1 cellular context compared by ENCODE assay signal in genomic region chr2:170717991-170718589, GRCh38.
TF ChIP-seq lines count a peak whose summit lies in the region.

No MANE protein-coding gene starts in this region.

TF ChIP-seq in HepG2, 621 proteins besides CTCF, POLR2A, EP300 and RAD21 (continued from another document and continues in another):
- TF ChIP-seq THAP9 (CRISPR knock-in tag; IDR thresholded peaks at IDR 0.05; ENCODE audit: borderline replicate concordance) (no peak), GATA4 (IDR thresholded peaks at IDR 0.05; ENCODE audit: borderline replicate concordance, low read depth) (no peak), ZNF484 (CRISPR knock-in tag; IDR thresholded peaks at IDR 0.05; ENCODE audit: borderline replicate concordance, low read depth) (no peak), ZNF343 (CRISPR knock-in tag; IDR thresholded peaks at IDR 0.05) (no peak), GABPB1 (CRISPR knock-in tag; IDR thresholded peaks at IDR 0.05) (no peak), ZNF552 (CRISPR knock-in tag; IDR thresholded peaks at IDR 0.05; ENCODE audit: borderline replicate concordance) (no peak), TFE3 (CRISPR knock-in tag; IDR thresholded peaks at IDR 0.05) (no peak), ZNF20 (CRISPR knock-in tag; IDR thresholded peaks at IDR 0.05) (no peak), MTF1 (CRISPR knock-in tag; IDR thresholded peaks at IDR 0.05) (no peak), ZFP62 (CRISPR knock-in tag; IDR thresholded peaks at IDR 0.05) (no peak), PLSCR1 (CRISPR knock-in tag; IDR thresholded peaks at IDR 0.05; ENCODE audit: borderline replicate concordance) (no peak), TRAFD1 (CRISPR knock-in tag; IDR thresholded peaks at IDR 0.05; ENCODE audit: borderline replicate concordance) (no peak), ELF4 (CRISPR knock-in tag; IDR thresholded peaks at IDR 0.05; ENCODE audit: borderline replicate concordance) (no peak), ZNF207 (IDR thresholded peaks at IDR 0.05; ENCODE audit: borderline replicate concordance) (no peak), ZBTB7A (CRISPR knock-in tag; IDR thresholded peaks at IDR 0.05) (no peak), NKX3-1 (CRISPR knock-in tag; IDR thresholded peaks at IDR 0.05) (peak; percentile 46; the same call in 1 of the 2 replicates), STAT5B (CRISPR knock-in tag; IDR thresholded peaks at IDR 0.05) (no peak), KAT8 (CRISPR knock-in tag; IDR thresholded peaks at IDR 0.05) (no peak), TIGD3 (CRISPR knock-in tag; IDR thresholded peaks at IDR 0.05; ENCODE audit: borderline replicate concordance) (no peak), NFIB (CRISPR knock-in tag; IDR thresholded peaks at IDR 0.05; ENCODE audit: borderline replicate concordance) (no peak), ZNF143 (CRISPR knock-in tag; IDR thresholded peaks at IDR 0.05) (no peak), ZNF460 (CRISPR knock-in tag; IDR thresholded peaks at IDR 0.05; ENCODE audit: borderline replicate concordance) (no peak), ETV5 (CRISPR knock-in tag; IDR thresholded peaks at IDR 0.05; ENCODE audit: borderline replicate concordance) (no peak), ZHX2 (IDR thresholded peaks at IDR 0.05; ENCODE audit: low read depth) (no peak), ZHX2 (CRISPR knock-in tag; IDR thresholded peaks at IDR 0.05; ENCODE audit: borderline replicate concordance) (no peak), MIXL1 (CRISPR knock-in tag; IDR thresholded peaks at IDR 0.05) (no peak), GMEB1 (CRISPR knock-in tag; IDR thresholded peaks at IDR 0.05; ENCODE audit: borderline replicate concordance) (no peak), FIP1L1 (IDR thresholded peaks at IDR 0.05; ENCODE audit: borderline replicate concordance, insufficient read depth, low read depth, low read length) (no peak), POLR2AphosphoS2 (IDR thresholded peaks at IDR 0.05; ENCODE audit: low read depth, low read length) (no peak), MBD4 (IDR thresholded peaks at IDR 0.05; ENCODE audit: borderline replicate concordance, low read length) (peak; percentile 80; the same call in 1 of the 2 replicates), ZNF724P (CRISPR knock-in tag; IDR thresholded peaks at IDR 0.05; ENCODE audit: borderline replicate concordance) (no peak), AKAP8 (CRISPR knock-in tag; IDR thresholded peaks at IDR 0.05) (no peak), ZNF10 (CRISPR knock-in tag; IDR thresholded peaks at IDR 0.05; ENCODE audit: borderline replicate concordance, low read depth) (no peak), PRDM4 (CRISPR knock-in tag; IDR thresholded peaks at IDR 0.05; ENCODE audit: borderline replicate concordance) (no peak), ZNF747 (CRISPR knock-in tag; IDR thresholded peaks at IDR 0.05; ENCODE audit: borderline replicate concordance) (no peak), MTERF4 (CRISPR knock-in tag; IDR thresholded peaks at IDR 0.05) (no peak), MEF2D (CRISPR knock-in tag; IDR thresholded peaks at IDR 0.05) (no peak), ZNF547 (CRISPR knock-in tag; IDR thresholded peaks at IDR 0.05) (no peak), BCL3 (CRISPR knock-in tag; IDR thresholded peaks at IDR 0.05) (no peak), NCOA1 (CRISPR knock-in tag; IDR thresholded peaks at IDR 0.05) (no peak), RXRA (CRISPR knock-in tag; IDR thresholded peaks at IDR 0.05) (no peak), ZNF232 (CRISPR knock-in tag; IDR thresholded peaks at IDR 0.05; ENCODE audit: borderline replicate concordance) (peak; percentile 68; the same call in 1 of the 2 replicates), ZNF430 (CRISPR knock-in tag; IDR thresholded peaks at IDR 0.05) (no peak)
